29 cellular contexts compared by ENCODE assay signal in the genomic region with DNA sequence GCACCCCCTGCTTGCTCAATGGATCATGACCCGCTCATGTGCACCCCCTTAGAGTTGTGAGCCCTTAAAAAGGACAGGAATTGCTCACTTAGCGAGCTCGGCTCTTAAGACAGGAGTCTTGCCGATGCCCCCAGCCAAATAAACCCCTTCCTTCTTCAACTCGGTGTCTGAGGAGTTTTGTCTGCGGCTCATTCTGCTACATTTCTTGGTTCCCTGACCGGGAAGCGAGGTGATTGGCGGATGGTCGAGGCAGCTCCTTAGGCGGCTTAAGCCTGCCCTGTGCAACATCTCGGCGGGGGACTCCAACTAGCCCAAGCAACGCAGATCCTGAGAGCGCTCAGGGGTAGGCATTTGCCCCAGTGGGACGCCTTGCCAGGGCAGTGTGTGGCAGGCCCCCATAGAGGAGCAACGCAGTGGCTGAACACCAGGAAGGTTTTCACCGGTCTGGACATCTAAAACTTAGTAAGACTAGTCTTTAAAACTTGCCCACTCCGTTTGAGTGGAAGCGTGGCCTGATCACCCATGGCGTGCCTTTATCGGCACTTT. TPM values are rescaled to one million over a fixed set of nuclear protein-coding genes. Genes with fewer than 3 reads are reported as not detected.
"Had no signal": no experiment of that assay in that cellular context is flagged by ENCODE, and none has a peak within 500 bp of the region (broad histone marks: within the 10 kb centered on the region; RNA-seq: fewer than 3 reads in every experiment).

No MANE protein-coding gene starts in this region.

- DNase-seq: activated B cell treated with CpG ODN at 0.5 μM for 24 hours; activated CD4-positive, alpha-beta memory T cell treated with anti-CD3 and anti-CD28 coated beads for 36 hours; activated CD4-positive, alpha-beta T cell treated with anti-CD3 and anti-CD28 coated beads for 1 hour; activated CD4-positive, alpha-beta T cell treated with anti-CD3 and anti-CD28 coated beads, Interleukin-2, amount 10 ng/mL, durations not matched to agents 7 days and 5 days; activated effector memory CD4-positive, alpha-beta T cell treated with Interleukin-2 at 50 U/mL for 16 hours; activated naive CD4-positive, alpha-beta T cell; activated T-cell treated with anti-CD3 and anti-CD28 coated beads, Interleukin-2, amount 50 U/mL, for 24 hours; aorta; caudate nucleus; MM.1S; NCI-H1105; NCI-H1436; NCI-H1694 treated with DMSO at 0.1 percent for 48 hours; NCI-H2029 treated with DMSO at 0.1 percent for 48 hours; NCI-H345; NCI-H510A; NCI-H526 treated with DMSO at 0.1 percent for 48 hours; NCI-H82; NK-92 treated with Interleukin-12 subunit alpha and Interleukin-12 subunit beta, amount 100 ng/mL, for 24 hours; OCI-M1; RPMI8226; T-cell; T-helper 2 cell; T1000 had no signal

- H3K9me3 ChIP-seq: breast epithelium had no signal

- H3K4me3 ChIP-seq: breast epithelium, SK-N-MC had no signal

- H3K36me3 ChIP-seq: breast epithelium had no signal

- H3K27ac ChIP-seq: breast epithelium, SK-N-MC had no signal

- H3K4me1 ChIP-seq: breast epithelium had no signal

- H3K27me3 ChIP-seq: breast epithelium had no signal

- ATAC-seq: Panc1, Right ventricle myocardium inferior, T-cell had no signal

RNA-seq across cellular contexts. Expression of gene SLCO2A1, which starts 9.5 kb away (rescaled TPM):
- total RNA-seq: activated B cell treated with CpG ODN at 0.5 μM for 24 hours; activated CD4-positive, alpha-beta memory T cell treated with anti-CD3 and anti-CD28 coated beads for 36 hours; activated CD4-positive, alpha-beta T cell treated with anti-CD3 and anti-CD28 coated beads, Interleukin-2, amount 10 ng/mL, durations not matched to agents 7 days and 5 days; activated T-helper 1 cell treated with anti-CD3 and anti-CD28 coated beads, Interleukin-12 subunit alpha, Interleukin-12 subunit beta, Interleukin-2, Interleukin-4 antibody, amounts not matched to agents 30 ng/mL and 10 ng/mL and 1 ng/mL, durations not matched to agents 14 hours and 24 hours and 36 hours had no signal
